1 cellular context compared by ENCODE assay signal in genomic region chr16:2843526-2843925, GRCh38.
TF ChIP-seq lines count a peak whose summit lies in the region.

No MANE protein-coding gene starts in this region.

TF ChIP-seq in A549, 52 proteins besides CTCF, POLR2A, EP300 and RAD21:
- TF ChIP-seq MAZ (IDR thresholded peaks at IDR 0.05; ENCODE audit: borderline replicate concordance, low read depth, low read length) (no peak), HOXA7 (CRISPR knock-in tag; IDR thresholded peaks at IDR 0.05) (no peak), FOSL2 (IDR thresholded peaks at IDR 0.05) (no peak), FOSL2 (CRISPR knock-in tag; IDR thresholded peaks at IDR 0.05) (no peak), EHMT2 (IDR thresholded peaks at IDR 0.05; ENCODE audit: low read depth) (no peak), HES2 (IDR thresholded peaks at IDR 0.05) (no peak), HDAC2 (IDR thresholded peaks at IDR 0.05) (no peak), ATOH8 (CRISPR knock-in tag; IDR thresholded peaks at IDR 0.05; ENCODE audit: low read depth) (no peak), NFE2L2 (conservative IDR thresholded peaks at IDR 0.05; ENCODE audit: low read length) (no peak), POLR2AphosphoS2 (conservative IDR thresholded peaks at IDR 0.05; ENCODE audit: low read length) (no peak), HOXB5 (CRISPR knock-in tag; IDR thresholded peaks at IDR 0.05) (no peak), RFX5 (IDR thresholded peaks at IDR 0.05) (no peak), CEBPB (IDR thresholded peaks at IDR 0.05) (no peak), ESRRA (IDR thresholded peaks at IDR 0.05; ENCODE audit: borderline replicate concordance, low read length) (no peak), NPAS2 (CRISPR knock-in tag; IDR thresholded peaks at IDR 0.05; ENCODE audit: borderline replicate concordance) (no peak), SMC3 (IDR thresholded peaks at IDR 0.05) (no peak), CHD2 (IDR thresholded peaks at IDR 0.05; ENCODE audit: low read length, partially characterized antibody) (no peak), JUN (IDR thresholded peaks at IDR 0.05) (no peak), KDM5A (IDR thresholded peaks at IDR 0.05) (no peak), SREBF2 (IDR thresholded peaks at IDR 0.05) (no peak), RCOR1 (IDR thresholded peaks at IDR 0.05; ENCODE audit: low read depth, low read length) (no peak)
TF ChIP-seq in A549: peak in this region for 0.
